Comparison of ENCODE assay signal across 12 cellular contexts in the genomic region with DNA sequence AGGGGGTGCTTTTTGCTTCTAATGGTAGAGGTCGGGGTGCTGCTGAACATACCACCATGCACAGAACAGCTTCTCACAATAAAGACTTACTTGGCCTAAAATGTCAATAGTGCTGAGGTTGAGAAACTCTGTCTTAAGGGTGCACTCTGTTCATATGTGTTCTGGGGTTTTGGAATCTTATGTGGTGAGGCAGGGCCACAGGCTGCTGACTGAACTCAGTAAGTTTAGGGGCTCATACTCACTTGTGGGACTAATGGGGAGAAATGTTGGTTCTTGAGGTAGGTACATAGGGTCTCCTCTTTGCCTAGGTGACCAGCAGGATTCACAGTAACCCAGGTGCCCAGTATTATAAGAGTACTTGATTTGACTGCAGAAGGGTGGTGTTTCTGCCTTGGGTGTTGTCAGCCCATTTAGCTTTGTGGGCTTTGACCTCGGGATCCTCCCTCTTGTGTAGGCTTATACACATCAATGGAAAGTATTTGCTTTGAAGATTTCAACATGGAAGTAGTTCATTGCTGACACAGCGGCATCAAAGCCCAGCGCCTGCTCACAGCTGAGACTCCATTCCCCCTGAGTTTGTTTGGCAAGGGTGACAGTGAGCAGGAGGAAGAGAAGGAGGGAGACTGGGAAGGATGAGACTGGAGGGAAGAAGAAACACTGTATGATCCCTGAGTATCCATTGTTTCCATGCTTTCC. TPM values are rescaled to one million over a fixed set of nuclear protein-coding genes. Genes with fewer than 3 reads are reported as not detected.
DNase-seq lines count a peak whose midpoint lies in the region; ATAC-seq and TF ChIP-seq lines count a peak whose summit lies in the region.
"Had no signal": no experiment of that assay in that cellular context is flagged by ENCODE, and none has a peak within 500 bp of the region (broad histone marks: within the 10 kb centered on the region; RNA-seq: fewer than 3 reads in every experiment).

No MANE protein-coding gene starts in this region.

- TF ChIP-seq CTCF in tibial nerve (IDR thresholded peaks at IDR 0.05), result no peak
- no peak for TF ChIP-seq CTCF in upper lobe of left lung (IDR thresholded peaks at IDR 0.05)

- no peak for ATAC-seq in right cardiac atrium
- ATAC-seq in left cardiac atrium, result no peak
- no peak for ATAC-seq in upper lobe of left lung (ENCODE audit: low FRiP score in 2 of 2)

- H3K27ac ChIP-seq in right cardiac atrium (ENCODE audit: low read length) (peak overlapping the region; percentile 1), tibial nerve (peak overlapping the region; percentile 71 to 88 (median 76)), upper lobe of left lung (no peak overlapping the region)

- CTCF ChIA-PET in activated CD4-positive, alpha-beta memory T cell treated with anti-CD3 and anti-CD28 coated beads, Interleukin-2, amount 10 ng/mL, durations not matched to agents 7 days and 5 days (lab: Charles Lee), result no interaction called here

- POLR2A ChIA-PET in activated CD4-positive, alpha-beta memory T cell treated with anti-CD3 and anti-CD28 coated beads, Interleukin-2, amount 10 ng/mL, durations not matched to agents 7 days and 5 days (lab: Charles Lee), result interaction anchor here (1.6 to 8.7 kb wide), 3 partner anchors 8 to 17 kb away, joined by 3 to 64 read pairs (median 7); a partner anchor contains a TSS

- H3K4me3 ChIP-seq in right cardiac atrium (ENCODE audit: low read length) (no peak overlapping the region), tibial nerve (no peak overlapping the region), upper lobe of left lung (no peak overlapping the region)
- H3K4me3 ChIP-seq: Peyer's patch had no signal

- H3K27me3 ChIP-seq in right cardiac atrium (ENCODE audit: control insufficient read depth, insufficient read depth) (no peaks in the 10 kb centered on the region), tibial nerve (no peaks in the 10 kb centered on the region), upper lobe of left lung (no peaks in the 10 kb centered on the region)
- H3K27me3 ChIP-seq: BE2C, Peyer's patch had no signal

- no peaks in the 10 kb centered on the region for H3K9me3 Mint-ChIP-seq in activated CD4-positive, alpha-beta memory T cell treated with anti-CD3 and anti-CD28 coated beads, Interleukin-2, amount 10 ng/mL, durations not matched to agents 7 days and 5 days
- no peaks in the 10 kb centered on the region for H3K9me3 Mint-ChIP-seq in immature natural killer cell

- peaks cover 63% of the 10 kb centered on the region for H3K36me3 Mint-ChIP-seq in activated CD4-positive, alpha-beta memory T cell treated with anti-CD3 and anti-CD28 coated beads, Interleukin-2, amount 10 ng/mL, durations not matched to agents 7 days and 5 days (ENCODE audit: low read depth)
- H3K36me3 Mint-ChIP-seq in immature natural killer cell, result peaks cover 0 to 12% (median 8%) of the 10 kb centered on the region in 3 donors

- TF ChIP-seq EP300 in tibial nerve (IDR thresholded peaks at IDR 0.05), result no peak
- no peak for TF ChIP-seq EP300 in upper lobe of left lung (IDR thresholded peaks at IDR 0.05)

- no peak overlapping the region for H3K4me3 Mint-ChIP-seq in activated CD4-positive, alpha-beta memory T cell treated with anti-CD3 and anti-CD28 coated beads, Interleukin-2, amount 10 ng/mL, durations not matched to agents 7 days and 5 days
- peak overlapping the region in 1 of 5 donors; percentile 6 for H3K4me3 Mint-ChIP-seq in immature natural killer cell

- intact Hi-C loops in right cardiac atrium (cut with DNase I) (no loop called here), left cardiac atrium (cut with DNase I) (no loop called here)

- whole genome bisulfite sequencing in right cardiac atrium, result 92% methylated on average over 4 of the region's 4 CpGs
- 86 to 91% methylated on average over 4 of the region's 4 CpGs for WGBS in tibial nerve, 2 donors
- 84 to 87% methylated on average over 4 of the region's 4 CpGs for WGBS in upper lobe of left lung, 2 donors

- TF ChIP-seq POLR2A in tibial nerve (IDR thresholded peaks at IDR 0.05) (no peak), upper lobe of left lung (IDR thresholded peaks at IDR 0.05) (no peak)

- H3K9me3 ChIP-seq in right cardiac atrium (ENCODE audit: control insufficient read depth, low read length), result no peaks in the 10 kb centered on the region
- H3K9me3 ChIP-seq in tibial nerve, result no peaks in the 10 kb centered on the region
- H3K9me3 ChIP-seq in upper lobe of left lung, result no peaks in the 10 kb centered on the region
- H3K9me3 ChIP-seq: BE2C, Peyer's patch had no signal

- no peak for DNase-seq in right cardiac atrium
- no peak for DNase-seq in left cardiac atrium
- DNase-seq in activated CD4-positive, alpha-beta memory T cell treated with anti-CD3 and anti-CD28 coated beads, Interleukin-2, amount 10 ng/mL, durations not matched to agents 7 days and 5 days, result no peak
- no peak for DNase-seq in immature natural killer cell
- no peak for DNase-seq in tibial nerve (ENCODE audit: low spot score in 2 of 2)
- DNase-seq in midbrain (lab: John Stamatoyannopoulos, UW), result no peak
- no peak for DNase-seq in upper lobe of left lung
- no peak for DNase-seq in DMS114 treated with DMSO at 0.1 percent for 48 hours (lab: John Stamatoyannopoulos, UW; ENCODE audit: unreplicated experiment)
- DNase-seq: activated gamma-delta T cell, BE2C, Peyer's patch, small intestine had no signal

- H3K4me1 ChIP-seq in right cardiac atrium (ENCODE audit: control insufficient read depth, insufficient read depth, low read length) (peaks cover 20% of the 10 kb centered on the region), tibial nerve (peaks cover 0 to 84% (median 47%) of the 10 kb centered on the region in 4 donors), upper lobe of left lung (peaks cover 17 to 56% (median 44%) of the 10 kb centered on the region in 4 donors)
- H3K4me1 ChIP-seq: BE2C had no signal

- no peaks in the 10 kb centered on the region for H3K27me3 Mint-ChIP-seq in activated CD4-positive, alpha-beta memory T cell treated with anti-CD3 and anti-CD28 coated beads, Interleukin-2, amount 10 ng/mL, durations not matched to agents 7 days and 5 days
- H3K27me3 Mint-ChIP-seq in immature natural killer cell (ENCODE audit: low read depth in 3 of 3), result peaks cover 0 to 3% (median 1%) of the 10 kb centered on the region in 3 donors

- H3K27ac Mint-ChIP-seq in activated CD4-positive, alpha-beta memory T cell treated with anti-CD3 and anti-CD28 coated beads, Interleukin-2, amount 10 ng/mL, durations not matched to agents 7 days and 5 days, result peak overlapping the region; percentile 63
- peak overlapping the region; percentile 58 to 95 (median 91) for H3K27ac Mint-ChIP-seq in immature natural killer cell

- H3K36me3 ChIP-seq in tibial nerve (peaks cover 0 to 17% (median 0%) of the 10 kb centered on the region in 3 donors), upper lobe of left lung (peaks cover 0 to 23% (median 7%) of the 10 kb centered on the region in 4 donors)

- H3K4me1 Mint-ChIP-seq in activated CD4-positive, alpha-beta memory T cell treated with anti-CD3 and anti-CD28 coated beads, Interleukin-2, amount 10 ng/mL, durations not matched to agents 7 days and 5 days, result peaks cover 72% of the 10 kb centered on the region
- H3K4me1 Mint-ChIP-seq in immature natural killer cell, result peaks cover 57 to 59% of the 10 kb centered on the region in 2 donors

RNA-seq across cellular contexts. Expression of a gene that starts 17.2 kb away (rescaled TPM):
- total RNA-seq in right cardiac atrium (10 to 100 TPM; 39.0 to 60.7 (median 51.3) TPM), left cardiac atrium (10 to 100 TPM; 33.0 to 51.6 TPM), tibial nerve (100 to 1,000 TPM; 129 to 202 (median 181) TPM), upper lobe of left lung (100 to 1,000 TPM in 1 of 6 donors, 10 to 100 TPM in 5; 44.9 to 109 (median 49.5) TPM)
- polyA plus RNA-seq in right cardiac atrium (25.0 TPM), immature natural killer cell (10 to 100 TPM in 1 of 3 donors, 1 to 10 TPM in 2; 1.9 to 12.8 (median 6.0) TPM)
- 10 to 100 TPM; 66.7 to 68.9 TPM for total RNA-seq in activated CD4-positive, alpha-beta memory T cell treated with anti-CD3 and anti-CD28 coated beads, Interleukin-2, amount 10 ng/mL, durations not matched to agents 7 days and 5 days

RNA-seq across cellular contexts. Expression of a gene that starts 29.2 kb away (rescaled TPM):
- total RNA-seq in right cardiac atrium (10 to 100 TPM; 10.9 to 13.4 (median 11.9) TPM), left cardiac atrium (10 to 100 TPM; 10.2 to 10.7 TPM), tibial nerve (10 to 100 TPM; 13.4 to 19.5 (median 14.2) TPM), upper lobe of left lung (10 to 100 TPM in 5 of 6 donors, 1 to 10 TPM in 1; 9.9 to 35.6 (median 18.5) TPM)
- polyA plus RNA-seq in right cardiac atrium (7.9 TPM), immature natural killer cell (10 to 100 TPM; 22.7 to 31.2 (median 24.4) TPM)
- total RNA-seq in activated CD4-positive, alpha-beta memory T cell treated with anti-CD3 and anti-CD28 coated beads, Interleukin-2, amount 10 ng/mL, durations not matched to agents 7 days and 5 days, result 10 to 100 TPM; 30.4 to 31.2 TPM

RNA-seq across cellular contexts. Expression of a gene that starts 29.3 kb away (rescaled TPM):
- total RNA-seq in right cardiac atrium (10 to 100 TPM; 20.8 to 34.7 (median 32.2) TPM), left cardiac atrium (10 to 100 TPM; 24.3 to 24.9 TPM), tibial nerve (10 to 100 TPM; 74.1 to 91.5 (median 78.0) TPM), upper lobe of left lung (100 to 1,000 TPM in 1 of 6 donors, 10 to 100 TPM in 5; 26.9 to 166 (median 38.8) TPM)
- polyA plus RNA-seq in right cardiac atrium (34.5 TPM), immature natural killer cell (10 to 100 TPM; 30.8 to 51.8 (median 44.2) TPM)
- 10 to 100 TPM; 50.4 to 52.2 TPM for total RNA-seq in activated CD4-positive, alpha-beta memory T cell treated with anti-CD3 and anti-CD28 coated beads, Interleukin-2, amount 10 ng/mL, durations not matched to agents 7 days and 5 days

RNA-seq across cellular contexts. Expression of a gene that starts 36.3 kb away (rescaled TPM):
- total RNA-seq in right cardiac atrium (10 to 100 TPM; 20.2 to 30.8 (median 28.7) TPM), left cardiac atrium (10 to 100 TPM; 20.5 to 27.4 TPM), tibial nerve (10 to 100 TPM; 26.0 to 51.3 (median 30.2) TPM), upper lobe of left lung (10 to 100 TPM; 25.6 to 84.8 (median 57.5) TPM)
- polyA plus RNA-seq in right cardiac atrium (18.2 TPM), immature natural killer cell (10 to 100 TPM in 1 of 3 donors, 1 to 10 TPM in 2; 4.8 to 10.7 (median 9.0) TPM)
- 1 to 10 TPM; 7.4 to 7.5 TPM for total RNA-seq in activated CD4-positive, alpha-beta memory T cell treated with anti-CD3 and anti-CD28 coated beads, Interleukin-2, amount 10 ng/mL, durations not matched to agents 7 days and 5 days

RNA-seq across cellular contexts. Expression of a gene that starts 45.6 kb away (rescaled TPM):
- total RNA-seq in right cardiac atrium (under 1 TPM; 0.14 to 0.59 (median 0.36) TPM), left cardiac atrium (under 1 TPM; 0.32 to 0.42 TPM), tibial nerve (1 to 10 TPM in 2 of 4 donors, under 1 TPM in 2; 0.42 to 2.4 (median 1.2) TPM), upper lobe of left lung (100 to 1,000 TPM in 1 of 6 donors, 10 to 100 TPM in 5; 54.2 to 102 (median 64.4) TPM)
- polyA plus RNA-seq in right cardiac atrium (0.16 TPM), immature natural killer cell (under 1 TPM in 1 of 3 donors, not detected in 2; 0.45 TPM)
- not detected for total RNA-seq in activated CD4-positive, alpha-beta memory T cell treated with anti-CD3 and anti-CD28 coated beads, Interleukin-2, amount 10 ng/mL, durations not matched to agents 7 days and 5 days

Comparison
In these comparisons a context has a peak if more than half of its experiments do, and no peak if none do; other contexts are left out.
1. H3K27ac ChIP-seq: peak in right cardiac atrium (single experiment) and tibial nerve (4 of 4); none in upper lobe of left lung (0 of 4).